In genomic region chr17:18747501-18747900, GRCh38 we compare ENCODE assay signal across 6 cellular contexts. TPM values are rescaled to one million over a fixed set of nuclear protein-coding genes. Genes with fewer than 3 reads are reported as not detected.
"Had no signal": no experiment of that assay in that cellular context is flagged by ENCODE, and none has a peak within 500 bp of the region (broad histone marks: within the 10 kb centered on the region; RNA-seq: fewer than 3 reads in every experiment).

No MANE protein-coding gene starts in this region.

RNA-seq across cellular contexts. Expression of gene FBXW10, which starts 3.6 kb away (rescaled TPM):
- total RNA-seq: activated CD8-positive, alpha-beta T cell treated with anti-CD3 and anti-CD28 coated beads for 36 hours; ascending aorta; endodermal cell; glomerular endothelial cell; T-helper 17 cell had no signal
- polyA plus RNA-seq: fibroblast of lung had no signal
